ENCODE assay signal across 16 cellular contexts in the genomic region with DNA sequence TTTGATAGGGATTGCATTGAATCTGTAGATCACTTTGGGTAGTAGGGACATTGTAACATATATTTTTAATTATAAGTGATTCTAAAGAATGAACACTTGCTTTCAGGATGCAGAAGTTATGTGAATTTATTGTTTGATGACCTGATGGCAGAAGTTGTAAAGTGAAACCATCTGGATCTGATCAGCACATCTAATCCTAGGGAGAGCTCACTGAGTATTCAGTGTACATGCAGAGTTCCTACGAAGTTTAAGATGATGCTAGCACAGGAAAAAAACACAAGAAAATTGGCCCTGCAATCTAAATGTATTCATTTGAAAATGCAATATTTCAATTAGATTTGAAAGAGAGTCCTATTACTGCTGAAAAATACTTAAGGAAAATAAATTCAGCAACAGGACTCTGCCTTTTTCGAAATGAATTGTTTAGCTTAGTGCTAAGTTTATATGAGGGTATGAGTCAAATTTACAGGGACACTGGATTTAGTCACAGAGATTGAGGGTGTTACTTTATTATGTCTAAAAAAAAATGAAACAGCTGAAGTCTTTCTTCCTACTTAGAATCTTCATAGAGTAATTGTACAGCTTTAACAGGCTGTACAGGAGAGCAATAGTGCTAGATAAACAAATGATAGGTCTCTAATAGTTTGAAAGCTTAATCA.
"Had no signal": no experiment of that assay in that cellular context is flagged by ENCODE, and none has a peak within 500 bp of the region (broad histone marks: within the 10 kb centered on the region; RNA-seq: fewer than 3 reads in every experiment).

No MANE protein-coding gene starts in this region.

- H3K4me3 ChIP-seq: ovary, right lobe of liver, spleen, testis, upper lobe of right lung had no signal

- H3K36me3 ChIP-seq: ovary, right lobe of liver, spleen, upper lobe of right lung had no signal

- H3K27ac ChIP-seq: foreskin keratinocyte, ovary, right lobe of liver, spleen, testis, upper lobe of right lung had no signal

- H3K27me3 ChIP-seq: foreskin keratinocyte, ovary, right lobe of liver, spleen, testis, upper lobe of right lung had no signal

- H3K4me1 ChIP-seq: foreskin keratinocyte, right lobe of liver, spleen, testis, upper lobe of right lung had no signal

- FAIRE-seq: astrocyte had no signal

- DNase-seq: activated CD4-positive, alpha-beta T cell treated with anti-CD3 and anti-CD28 coated beads, Interleukin-2, amount 50 U/mL, for 48 hours; activated naive CD4-positive, alpha-beta T cell treated with Interleukin-2 at 50 U/mL for 16 hours; activated naive CD8-positive, alpha-beta T cell treated with anti-CD3 and anti-CD28 coated beads, Interleukin-2, amount 50 U/mL, for 24 hours; dermis blood vessel endothelial cell; effector memory CD8-positive, alpha-beta T cell; foreskin keratinocyte; mesendoderm; ovary; right lobe of liver; spleen; stimulated activated naive CD8-positive, alpha-beta T cell treated with anti-CD3 and anti-CD28 coated beads, Interleukin-15, amount 100 ng/mL, for 72 hours; T-cell; T-helper 9 cell; testis; upper lobe of right lung had no signal

- H3K9me3 ChIP-seq: ovary, right lobe of liver, testis had no signal
